8 cellular contexts compared by ENCODE assay signal in genomic region chr7:142357953-142358520, GRCh38.
A peak's percentile ranks its signal among the peaks of the same experiment; 100 is the strongest.
DNase-seq lines count a peak whose midpoint lies in the region; ATAC-seq and TF ChIP-seq lines count a peak whose summit lies in the region.

No MANE protein-coding gene starts in this region.

- H3K4me1 Mint-ChIP-seq in activated CD8-positive, alpha-beta memory T cell treated with anti-CD3 and anti-CD28 coated beads, Interleukin-2, amount 10 ng/mL, durations not matched to agents 7 days and 5 days = peaks cover 27% of the 10 kb centered on the region
- H3K4me1 Mint-ChIP-seq in central memory CD8-positive, alpha-beta T cell = peaks cover 28% of the 10 kb centered on the region

- peaks cover 19% of the 10 kb centered on the region for H3K27me3 Mint-ChIP-seq in activated CD8-positive, alpha-beta memory T cell treated with anti-CD3 and anti-CD28 coated beads, Interleukin-2, amount 10 ng/mL, durations not matched to agents 7 days and 5 days
- H3K27me3 Mint-ChIP-seq in central memory CD8-positive, alpha-beta T cell = peaks cover 13% of the 10 kb centered on the region

- no peak for DNase-seq in activated CD8-positive, alpha-beta memory T cell treated with anti-CD3 and anti-CD28 coated beads, Interleukin-2, amount 10 ng/mL, durations not matched to agents 7 days and 5 days
- DNase-seq in activated CD8-positive, alpha-beta memory T cell treated with anti-CD3 and anti-CD28 coated beads, Interleukin-2, amount 50 U/mL, for 4 hours = no peak
- DNase-seq in HS-27A (ENCODE audit: low read depth) (peak; percentile 51), OCI-M1 (lab: John Stamatoyannopoulos, UW) (peak; percentile 54), upper lobe of right lung (no peak)
- DNase-seq in central memory CD8-positive, alpha-beta T cell (ENCODE audit: low spot score in 2 of 2) = no peak

- WGBS in liver = 18% methylated on average over 2 of the region's 2 CpGs

- H3K27ac ChIP-seq in liver (ENCODE audit: low read depth in 1 of 2, low read length in 2 of 2) (no peak overlapping the region), upper lobe of right lung (no peak overlapping the region)

- H3K9me3 ChIP-seq in liver (ENCODE audit: control insufficient read depth in 4 of 4, low read length in 3 of 4) = peaks cover 0 to 3% (median 0%) of the 10 kb centered on the region in 4 donors
- no peaks in the 10 kb centered on the region for H3K9me3 ChIP-seq in upper lobe of right lung

- no peaks in the 10 kb centered on the region for H3K9me3 Mint-ChIP-seq in activated CD8-positive, alpha-beta memory T cell treated with anti-CD3 and anti-CD28 coated beads, Interleukin-2, amount 10 ng/mL, durations not matched to agents 7 days and 5 days (ENCODE audit: low read depth)
- H3K9me3 Mint-ChIP-seq in central memory CD8-positive, alpha-beta T cell = no peaks in the 10 kb centered on the region

- H3K4me3 Mint-ChIP-seq in activated CD8-positive, alpha-beta memory T cell treated with anti-CD3 and anti-CD28 coated beads, Interleukin-2, amount 10 ng/mL, durations not matched to agents 7 days and 5 days = no peak overlapping the region
- H3K4me3 Mint-ChIP-seq in central memory CD8-positive, alpha-beta T cell = no peak overlapping the region

- CTCF ChIA-PET in activated CD8-positive, alpha-beta memory T cell treated with anti-CD3 and anti-CD28 coated beads, Interleukin-2, amount 10 ng/mL, durations not matched to agents 7 days and 5 days (lab: Charles Lee) = interaction anchor here (0.8 to 3.4 kb wide), 13 partner anchors 7 to 107 kb away, joined by 3 to 25 read pairs (median 4); no protein-coding TSS in a partner anchor

- intact Hi-C loops in upper lobe of right lung (cut with DNase I) = no loop called here

- H3K27ac Mint-ChIP-seq in activated CD8-positive, alpha-beta memory T cell treated with anti-CD3 and anti-CD28 coated beads, Interleukin-2, amount 10 ng/mL, durations not matched to agents 7 days and 5 days = no peak overlapping the region
- H3K27ac Mint-ChIP-seq in central memory CD8-positive, alpha-beta T cell (ENCODE audit: low read depth) = no peak overlapping the region

- TF ChIP-seq CTCF in liver (IDR thresholded peaks at IDR 0.05; ENCODE audit: low read depth, low read length, missing input control) (peak; percentile 66), upper lobe of right lung (IDR thresholded peaks at IDR 0.05) (peak; percentile 65)

- H3K9ac ChIP-seq in liver (ENCODE audit: low read depth in 1 of 2, low read length in 2 of 2) = no peak overlapping the region

- H3K27me3 ChIP-seq in liver (ENCODE audit: control insufficient read depth in 4 of 4, insufficient read depth in 4 of 4, low read length in 3 of 4) = peaks cover 0 to 2% (median 0%) of the 10 kb centered on the region in 4 donors
- H3K27me3 ChIP-seq in upper lobe of right lung = no peaks in the 10 kb centered on the region

- TF ChIP-seq RAD21 in liver (IDR thresholded peaks at IDR 0.05) = peak; percentile 61 to 81

- H3K4me1 ChIP-seq in liver (ENCODE audit: control insufficient read depth in 4 of 4, insufficient read depth in 4 of 4, low read length in 3 of 4) (no peaks in the 10 kb centered on the region), upper lobe of right lung (no peaks in the 10 kb centered on the region)

- peak; percentile 68 for ATAC-seq in activated CD8-positive, alpha-beta memory T cell treated with anti-CD3 and anti-CD28 coated beads, Interleukin-2, amount 10 ng/mL, durations not matched to agents 7 days and 5 days
- ATAC-seq in GM21515 (IDR thresholded peaks at IDR 0.05; ENCODE audit: unreplicated experiment) (peak; percentile 95), upper lobe of right lung (peak; percentile 90)
- peak; percentile 27 for ATAC-seq in central memory CD8-positive, alpha-beta T cell (replicated peaks; ENCODE audit: extremely low read depth, poor library complexity, severe bottlenecking)

- H3K36me3 ChIP-seq in liver (ENCODE audit: control insufficient read depth in 4 of 4, insufficient read depth in 3 of 4, low read depth in 1 of 4, low read length in 3 of 4) (no peaks in the 10 kb centered on the region), upper lobe of right lung (no peaks in the 10 kb centered on the region)

- no peak overlapping the region for H3K4me3 ChIP-seq in liver (ENCODE audit: low read depth in 1 of 3, low read length in 3 of 3)
- no peak overlapping the region for H3K4me3 ChIP-seq in upper lobe of right lung

- no peaks in the 10 kb centered on the region for H3K36me3 Mint-ChIP-seq in activated CD8-positive, alpha-beta memory T cell treated with anti-CD3 and anti-CD28 coated beads, Interleukin-2, amount 10 ng/mL, durations not matched to agents 7 days and 5 days
- no peaks in the 10 kb centered on the region for H3K36me3 Mint-ChIP-seq in central memory CD8-positive, alpha-beta T cell (ENCODE audit: insufficient read depth)

TF ChIP-seq in liver, 16 proteins besides CTCF, POLR2A, EP300 and RAD21:
- TF ChIP-seq FOXA2 (IDR thresholded peaks at IDR 0.05) (no peak), SP1 (IDR thresholded peaks at IDR 0.05) (no peak), ATF3 (IDR thresholded peaks at IDR 0.05) (peak; percentile 39)

Comparison
In these comparisons a context has a peak if more than half of its experiments do, and no peak if none do; other contexts are left out.
1. ATAC-seq: peak in every context shown above with its lines; median percentile 95 in GM21515; 90 in upper lobe of right lung; 68 in activated CD8-positive, alpha-beta memory T cell treated with anti-CD3 and anti-CD28 coated beads, Interleukin-2, amount 10 ng/mL, durations not matched to agents 7 days and 5 days; 27 in central memory CD8-positive, alpha-beta T cell.
2. DNase-seq: peak in HS-27A (single experiment) and OCI-M1 (single experiment); none in activated CD8-positive, alpha-beta memory T cell treated with anti-CD3 and anti-CD28 coated beads, Interleukin-2, amount 10 ng/mL, durations not matched to agents 7 days and 5 days (single experiment), activated CD8-positive, alpha-beta memory T cell treated with anti-CD3 and anti-CD28 coated beads, Interleukin-2, amount 50 U/mL, for 4 hours (single experiment), central memory CD8-positive, alpha-beta T cell (0 of 2) and upper lobe of right lung (single experiment).